ENCODE assay signal across 11 cellular contexts in genomic region chr5:147170603-147171002, GRCh38.
A peak's percentile ranks its signal among the peaks of the same experiment; 100 is the strongest.
DNase-seq lines count a peak whose midpoint lies in the region; ATAC-seq and TF ChIP-seq lines count a peak whose summit lies in the region.
"Had no signal": no experiment of that assay in that cellular context is flagged by ENCODE, and none has a peak within 500 bp of the region (broad histone marks: within the 10 kb centered on the region; RNA-seq: fewer than 3 reads in every experiment).

No MANE protein-coding gene starts in this region.

- H3K4me3 ChIP-seq in Peyer's patch = no peak overlapping the region
- no peak overlapping the region for H3K4me3 ChIP-seq in subcutaneous abdominal adipose tissue (ENCODE audit: low read depth in 1 of 5, low read length in 5 of 5)
- H3K4me3 ChIP-seq: lung had no signal

- no peak for TF ChIP-seq POLR2A in Peyer's patch (IDR thresholded peaks at IDR 0.05)

- H3K4me1 ChIP-seq in Peyer's patch = peaks cover 0 to 21% (median 1%) of the 10 kb centered on the region in 4 donors
- H3K4me1 ChIP-seq in subcutaneous abdominal adipose tissue (ENCODE audit: control insufficient read depth in 5 of 5, insufficient read depth in 5 of 5, low read length in 5 of 5) = peaks cover 3 to 20% (median 20%) of the 10 kb centered on the region in 5 donors

- H3K36me3 ChIP-seq in Peyer's patch = no peaks in the 10 kb centered on the region
- H3K36me3 ChIP-seq in subcutaneous abdominal adipose tissue (ENCODE audit: control insufficient read depth in 5 of 5, insufficient read depth in 5 of 5, low read length in 5 of 5) = no peaks in the 10 kb centered on the region

- H3K9me3 ChIP-seq in Peyer's patch (no peaks in the 10 kb centered on the region), subcutaneous abdominal adipose tissue (ENCODE audit: control insufficient read depth in 5 of 5, low read length in 5 of 5) (no peaks in the 10 kb centered on the region)

- peak; percentile 69 for ATAC-seq in GM19438 (IDR thresholded peaks at IDR 0.05; ENCODE audit: low read depth, unreplicated experiment)
- ATAC-seq in HG03097 (IDR thresholded peaks at IDR 0.05; ENCODE audit: low FRiP score, unreplicated experiment) = peak; percentile 81
- ATAC-seq: activated CD4-positive, CD25-positive, alpha-beta regulatory T cell treated with anti-CD3 and anti-CD28 coated beads, Interleukin-2, amount 50 U/mL, for 24 hours had no signal

- peak overlapping the region in 2 of 4 donors; percentile 27 to 79 for H3K27ac ChIP-seq in Peyer's patch
- H3K27ac ChIP-seq in subcutaneous abdominal adipose tissue (ENCODE audit: low read depth, low read length) = peak overlapping the region; percentile 96

- no peak overlapping the region for H3K9ac ChIP-seq in subcutaneous abdominal adipose tissue (ENCODE audit: low read length in 5 of 5)

- H3K27me3 ChIP-seq in Peyer's patch = no peaks in the 10 kb centered on the region
- H3K27me3 ChIP-seq in subcutaneous abdominal adipose tissue (ENCODE audit: control insufficient read depth in 5 of 5, insufficient read depth in 4 of 5, low read length in 5 of 5) = no peaks in the 10 kb centered on the region

- no peak for TF ChIP-seq CTCF in Peyer's patch (IDR thresholded peaks at IDR 0.05)

- peak in 2 of 3 donors; percentile 69 to 82 for DNase-seq in Peyer's patch
- DNase-seq in NCI-H345 (lab: John Stamatoyannopoulos, UW) = no peak
- no peak for DNase-seq in NCI-H1105 (lab: John Stamatoyannopoulos, UW)
- DNase-seq in NCI-H1417 treated with DMSO at 0.1 percent for 48 hours (lab: John Stamatoyannopoulos, UW) = no peak
- DNase-seq in NCI-H1930 (lab: John Stamatoyannopoulos, UW) = no peak
- DNase-seq: DMS79 treated with DMSO at 0.1 percent for 48 hours had no signal

Comparison
In these comparisons a context has a peak if more than half of its experiments do, and no peak if none do; other contexts are left out.
1. DNase-seq: peak in Peyer's patch (2 of 3); none in NCI-H345 (single experiment), NCI-H1105 (single experiment), NCI-H1417 treated with DMSO at 0.1 percent for 48 hours (single experiment) and NCI-H1930 (0 of 2).